Comparison of ENCODE assay signal across 14 cellular contexts in the genomic region with DNA sequence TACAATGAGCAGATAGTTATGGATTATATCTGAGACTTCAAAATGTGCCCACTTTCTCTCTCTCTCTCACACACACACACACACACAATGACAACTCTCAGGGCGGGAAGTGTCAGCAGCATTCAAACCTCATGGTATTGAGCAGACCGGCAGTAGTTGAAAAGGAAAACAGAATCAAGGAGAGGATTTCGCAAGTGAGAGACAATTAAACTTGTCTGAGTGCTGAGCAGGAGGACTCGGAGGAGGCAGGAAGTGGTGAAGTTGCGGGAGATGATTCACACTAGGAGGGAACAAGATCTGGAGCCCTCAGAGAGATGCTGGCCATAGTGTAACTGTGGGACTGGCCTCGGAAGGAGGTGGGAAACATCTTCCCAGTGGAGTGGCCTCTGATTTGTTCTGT.
DNase-seq lines count a peak whose midpoint lies in the region; ATAC-seq and TF ChIP-seq lines count a peak whose summit lies in the region.
"Had no signal": no experiment of that assay in that cellular context is flagged by ENCODE, and none has a peak within 500 bp of the region (broad histone marks: within the 10 kb centered on the region; RNA-seq: fewer than 3 reads in every experiment).

No MANE protein-coding gene starts in this region.

- H3K4me1 ChIP-seq in aorta (ENCODE audit: control insufficient read depth in 1 of 2, insufficient read depth in 2 of 2, low read length in 2 of 2): no peaks in the 10 kb centered on the region

- peaks cover 13% of the 10 kb centered on the region for H3K36me3 Mint-ChIP-seq in nephron progenitor cell (ENCODE audit: low read depth)
- H3K36me3 Mint-ChIP-seq: memory B cell had no signal

- intact Hi-C loops in aorta (cut with DNase I): no loop called here

- peaks cover 44% of the 10 kb centered on the region for H3K4me1 Mint-ChIP-seq in nephron progenitor cell
- H3K4me1 Mint-ChIP-seq: memory B cell, T-helper 17 cell had no signal

- H3K9me3 ChIP-seq in aorta (ENCODE audit: control insufficient read depth, low read length): peaks cover 4% of the 10 kb centered on the region

- TF ChIP-seq CTCF in cardiac fibroblast (IDR thresholded peaks at IDR 0.05; ENCODE audit: low read depth, low read length) (no peak), nephron progenitor cell (IDR thresholded peaks at IDR 0.05) (no peak)

- ATAC-seq in HG03378 (IDR thresholded peaks at IDR 0.05; ENCODE audit: unreplicated experiment): no peak
- no peak for ATAC-seq in aorta (ENCODE audit: low FRiP score)
- ATAC-seq: activated T-cell treated with anti-CD3 and anti-CD28 coated beads, Interleukin-2, amount 50 U/mL, for 72 hours; effector memory CD8-positive, alpha-beta T cell; T-helper 17 cell had no signal

- no peaks in the 10 kb centered on the region for H3K36me3 ChIP-seq in aorta (ENCODE audit: control insufficient read depth in 1 of 2, insufficient read depth in 2 of 2, low read length in 1 of 2)

- H3K4me3 ChIP-seq in cardiac fibroblast (replicated peaks in 1 of 2; ENCODE audit: low read depth in 2 of 2, low read length in 2 of 2) (no peak overlapping the region), aorta (ENCODE audit: low read length in 2 of 2) (no peak overlapping the region)

- peaks cover 25% of the 10 kb centered on the region for H3K9me3 Mint-ChIP-seq in nephron progenitor cell

- peak overlapping the region; percentile 1 for H3K4me3 Mint-ChIP-seq in nephron progenitor cell
- H3K4me3 Mint-ChIP-seq: activated T-cell treated with anti-CD3 and anti-CD28 coated beads, Interleukin-2, amount 50 U/mL, for 72 hours; effector memory CD8-positive, alpha-beta T cell; memory B cell; T-helper 17 cell had no signal

- no peak overlapping the region for H3K27ac ChIP-seq in aorta (ENCODE audit: low read depth in 1 of 2, low read length in 2 of 2)

- no peaks in the 10 kb centered on the region for H3K27me3 ChIP-seq in aorta (ENCODE audit: control insufficient read depth in 1 of 2, insufficient read depth in 2 of 2, low read length in 1 of 2)

- H3K27ac Mint-ChIP-seq in nephron progenitor cell: peak overlapping the region; percentile 17
- H3K27ac Mint-ChIP-seq: activated T-cell treated with anti-CD3 and anti-CD28 coated beads, Interleukin-2, amount 50 U/mL, for 72 hours; effector memory CD8-positive, alpha-beta T cell; memory B cell; T-helper 17 cell had no signal

- H3K27me3 Mint-ChIP-seq in nephron progenitor cell (ENCODE audit: low read depth, poor library complexity): peaks cover 7% of the 10 kb centered on the region
- H3K27me3 Mint-ChIP-seq: effector memory CD8-positive, alpha-beta T cell; T-helper 17 cell had no signal

- DNase-seq in GDM1 (lab: John Stamatoyannopoulos, UW): peak; percentile 16
- DNase-seq in NOMO-1 (lab: John Stamatoyannopoulos, UW; ENCODE audit: unreplicated experiment in 2 of 2): peak; percentile 89 to 94
- DNase-seq in cardiac fibroblast (ENCODE audit: low read depth in 2 of 2): peak; percentile 80 to 93
- no peak for DNase-seq in nephron progenitor cell
- no peak for DNase-seq in stimulated activated CD4-positive, alpha-beta T cell treated with anti-CD3 and anti-CD28 coated beads, Interleukin-4, amount 100 ng/mL, for 24 hours
- no peak for DNase-seq in NCI-H2196 (lab: John Stamatoyannopoulos, UW; ENCODE audit: unreplicated experiment)
- no peak for DNase-seq in aorta
- DNase-seq: activated T-cell treated with anti-CD3 and anti-CD28 coated beads, Interleukin-2, amount 50 U/mL, for 72 hours; effector memory CD8-positive, alpha-beta T cell; NCI-H1417; stimulated activated CD4-positive, alpha-beta T cell treated with anti-CD3 and anti-CD28 coated beads, Interleukin-12 subunit alpha, Interleukin-12 subunit beta, amount 100 ng/mL, for 4 hours; T-helper 17 cell had no signal

- 87 to 91% methylated on average over 6 of the region's 6 CpGs for WGBS in aorta, 2 donors

Comparison
In these comparisons a context has a peak if more than half of its experiments do, and no peak if none do; other contexts are left out.
1. DNase-seq: peak in GDM1 (single experiment), NOMO-1 (2 of 2) and cardiac fibroblast (2 of 2); none in nephron progenitor cell (single experiment), stimulated activated CD4-positive, alpha-beta T cell treated with anti-CD3 and anti-CD28 coated beads, Interleukin-4, amount 100 ng/mL, for 24 hours (single experiment), NCI-H2196 (single experiment) and aorta (0 of 2).